Comparison of ENCODE assay signal across 1 cellular context in the genomic region with DNA sequence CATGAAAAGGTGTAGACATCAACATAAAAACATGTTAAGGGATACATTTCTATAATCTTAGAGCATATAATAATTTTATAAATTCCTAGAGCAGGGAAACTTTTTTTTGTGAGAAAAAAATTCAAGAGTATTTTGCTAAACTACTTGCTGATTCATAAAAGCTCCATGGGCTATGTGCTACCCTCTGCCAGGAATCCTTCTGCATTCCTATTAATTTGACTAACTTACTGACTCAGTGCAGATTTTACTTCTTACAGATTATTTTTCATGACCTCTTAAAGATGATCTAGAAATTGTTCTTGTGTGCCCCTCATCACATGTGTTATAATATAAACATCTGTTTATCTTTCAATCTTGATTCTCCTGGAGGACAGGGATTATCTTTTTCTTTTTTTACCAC.
TF ChIP-seq lines count a peak whose summit lies in the region.

No MANE protein-coding gene starts in this region.

TF ChIP-seq in A549, 52 proteins besides CTCF, POLR2A, EP300 and RAD21 (continued from another document):
- TF ChIP-seq, protein P1, sequence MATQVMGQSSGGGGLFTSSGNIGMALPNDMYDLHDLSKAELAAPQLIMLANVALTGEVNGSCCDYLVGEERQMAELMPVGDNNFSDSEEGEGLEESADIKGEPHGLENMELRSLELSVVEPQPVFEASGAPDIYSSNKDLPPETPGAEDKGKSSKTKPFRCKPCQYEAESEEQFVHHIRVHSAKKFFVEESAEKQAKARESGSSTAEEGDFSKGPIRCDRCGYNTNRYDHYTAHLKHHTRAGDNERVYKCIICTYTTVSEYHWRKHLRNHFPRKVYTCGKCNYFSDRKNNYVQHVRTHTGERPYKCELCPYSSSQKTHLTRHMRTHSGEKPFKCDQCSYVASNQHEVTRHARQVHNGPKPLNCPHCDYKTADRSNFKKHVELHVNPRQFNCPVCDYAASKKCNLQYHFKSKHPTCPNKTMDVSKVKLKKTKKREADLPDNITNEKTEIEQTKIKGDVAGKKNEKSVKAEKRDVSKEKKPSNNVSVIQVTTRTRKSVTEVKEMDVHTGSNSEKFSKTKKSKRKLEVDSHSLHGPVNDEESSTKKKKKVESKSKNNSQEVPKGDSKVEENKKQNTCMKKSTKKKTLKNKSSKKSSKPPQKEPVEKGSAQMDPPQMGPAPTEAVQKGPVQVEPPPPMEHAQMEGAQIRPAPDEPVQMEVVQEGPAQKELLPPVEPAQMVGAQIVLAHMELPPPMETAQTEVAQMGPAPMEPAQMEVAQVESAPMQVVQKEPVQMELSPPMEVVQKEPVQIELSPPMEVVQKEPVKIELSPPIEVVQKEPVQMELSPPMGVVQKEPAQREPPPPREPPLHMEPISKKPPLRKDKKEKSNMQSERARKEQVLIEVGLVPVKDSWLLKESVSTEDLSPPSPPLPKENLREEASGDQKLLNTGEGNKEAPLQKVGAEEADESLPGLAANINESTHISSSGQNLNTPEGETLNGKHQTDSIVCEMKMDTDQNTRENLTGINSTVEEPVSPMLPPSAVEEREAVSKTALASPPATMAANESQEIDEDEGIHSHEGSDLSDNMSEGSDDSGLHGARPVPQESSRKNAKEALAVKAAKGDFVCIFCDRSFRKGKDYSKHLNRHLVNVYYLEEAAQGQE (IDR thresholded peaks at IDR 0.05): no peak
- TF ChIP-seq, protein P2, sequence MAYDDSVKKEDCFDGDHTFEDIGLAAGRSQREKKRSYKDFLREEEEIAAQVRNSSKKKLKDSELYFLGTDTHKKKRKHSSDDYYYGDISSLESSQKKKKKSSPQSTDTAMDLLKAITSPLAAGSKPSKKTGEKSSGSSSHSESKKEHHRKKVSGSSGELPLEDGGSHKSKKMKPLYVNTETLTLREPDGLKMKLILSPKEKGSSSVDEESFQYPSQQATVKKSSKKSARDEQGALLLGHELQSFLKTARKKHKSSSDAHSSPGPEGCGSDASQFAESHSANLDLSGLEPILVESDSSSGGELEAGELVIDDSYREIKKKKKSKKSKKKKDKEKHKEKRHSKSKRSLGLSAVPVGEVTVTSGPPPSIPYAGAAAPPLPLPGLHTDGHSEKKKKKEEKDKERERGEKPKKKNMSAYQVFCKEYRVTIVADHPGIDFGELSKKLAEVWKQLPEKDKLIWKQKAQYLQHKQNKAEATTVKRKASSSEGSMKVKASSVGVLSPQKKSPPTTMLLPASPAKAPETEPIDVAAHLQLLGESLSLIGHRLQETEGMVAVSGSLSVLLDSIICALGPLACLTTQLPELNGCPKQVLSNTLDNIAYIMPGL (CRISPR knock-in tag; IDR thresholded peaks at IDR 0.05; ENCODE audit: borderline replicate concordance): no peak
- TF ChIP-seq HEYL (CRISPR knock-in tag; IDR thresholded peaks at IDR 0.05) (no peak), NR3C1 (IDR thresholded peaks at IDR 0.05) (no peak), JUNB (IDR thresholded peaks at IDR 0.05) (no peak), CHD2 (IDR thresholded peaks at IDR 0.05; ENCODE audit: low read length, partially characterized antibody) (no peak), TP53 (CRISPR knock-in tag; IDR thresholded peaks at IDR 0.05) (no peak), ZNF302 (CRISPR knock-in tag; IDR thresholded peaks at IDR 0.05) (no peak)
